In genomic region chr10:79391231-79392019, GRCh38 we compare ENCODE assay signal across 1 cellular context.
TF ChIP-seq lines count a peak whose summit lies in the region.

No MANE protein-coding gene starts in this region.

TF ChIP-seq in SK-N-SH, 30 proteins besides CTCF, POLR2A, EP300 and RAD21 (continued from another document):
- TF ChIP-seq REST (IDR thresholded peaks at IDR 0.05; ENCODE audit: low read depth, low read length) (no peak), IRF3 (IDR thresholded peaks at IDR 0.05; ENCODE audit: low read depth, low read length) (no peak), NFIC (IDR thresholded peaks at IDR 0.05; ENCODE audit: borderline replicate concordance) (no peak), TAF1 (IDR thresholded peaks at IDR 0.05; ENCODE audit: borderline replicate concordance, low read depth, low read length) (no peak), NRF1 (IDR thresholded peaks at IDR 0.05; ENCODE audit: low read depth, low read length) (no peak), MEF2A (IDR thresholded peaks at IDR 0.05; ENCODE audit: borderline replicate concordance, low read depth) (no peak), CHD2 (IDR thresholded peaks at IDR 0.05; ENCODE audit: low read length, partially characterized antibody) (no peak), RCOR1 (IDR thresholded peaks at IDR 0.05; ENCODE audit: low read length) (no peak), GATA2 (CRISPR knock-in tag; IDR thresholded peaks at IDR 0.05) (no peak), FOXM1 (IDR thresholded peaks at IDR 0.05; ENCODE audit: low read depth) (no peak), FOXJ3 (CRISPR knock-in tag; IDR thresholded peaks at IDR 0.05) (no peak), PBX3 (IDR thresholded peaks at IDR 0.05) (no peak)
- TF ChIP-seq, protein P1, sequence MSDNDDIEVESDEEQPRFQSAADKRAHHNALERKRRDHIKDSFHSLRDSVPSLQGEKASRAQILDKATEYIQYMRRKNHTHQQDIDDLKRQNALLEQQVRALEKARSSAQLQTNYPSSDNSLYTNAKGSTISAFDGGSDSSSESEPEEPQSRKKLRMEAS (IDR thresholded peaks at IDR 0.05; ENCODE audit: low read depth): no peak
